ENCODE assay signal across 22 cellular contexts in the genomic region with DNA sequence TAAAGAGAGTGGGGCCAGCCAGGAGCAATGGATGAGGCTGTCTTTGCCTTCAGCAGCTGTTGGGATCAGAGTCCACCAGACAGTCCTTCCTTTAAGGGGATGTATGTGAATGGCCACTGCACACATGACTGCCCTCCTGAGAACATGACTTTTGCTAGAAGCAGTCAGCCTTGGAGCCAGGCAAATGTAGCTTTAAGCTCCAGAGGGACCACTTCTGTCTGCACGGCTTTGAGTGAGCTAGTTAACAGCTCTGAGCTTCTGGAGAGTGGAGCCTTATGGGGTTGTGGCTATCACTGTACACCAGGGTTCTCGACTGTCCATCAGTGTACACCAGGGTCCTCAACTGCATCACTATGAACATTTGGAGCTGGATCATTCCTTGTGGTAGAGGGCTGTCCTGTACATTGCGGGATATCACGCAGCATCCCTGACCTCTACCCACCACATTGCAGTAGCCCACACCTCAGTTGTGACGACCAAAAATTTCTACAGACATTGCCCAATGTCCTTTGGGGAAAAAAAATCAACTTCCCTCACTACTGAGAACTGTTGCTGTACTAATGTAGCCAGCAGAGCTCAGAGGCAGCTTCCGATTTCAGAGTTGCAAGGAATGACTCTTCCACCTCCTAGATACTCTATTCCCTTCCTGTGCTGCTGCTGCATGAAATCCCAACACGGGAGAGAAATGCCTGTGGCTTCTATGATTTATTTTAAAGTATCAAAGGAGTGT.
"Had no signal": no experiment of that assay in that cellular context is flagged by ENCODE, and none has a peak within 500 bp of the region (broad histone marks: within the 10 kb centered on the region; RNA-seq: fewer than 3 reads in every experiment).

No MANE protein-coding gene starts in this region.

- H3K27me3 Mint-ChIP-seq: IgD-negative memory B cell had no signal

- ATAC-seq: K562, SK-N-SH treated with all-trans-retinoic acid at 6 μM for 48 hours had no signal

- DNase-seq: MG63, NCI-H1092, NCI-H1105 treated with DMSO at 0.1 percent for 48 hours, NCI-H1417 treated with DMSO at 0.1 percent for 48 hours, NCI-H146, NCI-H1694 treated with DMSO at 0.1 percent for 48 hours, NCI-H1930, NCI-H2081, NCI-H2107, NCI-H2171 treated with DMSO at 0.1 percent for 48 hours, NCI-H345, NCI-H446 treated with DMSO at 0.1 percent for 48 hours, NCI-H510A treated with DMSO at 0.1 percent for 48 hours, NCI-H82, RPMI8226, SHP77 treated with DMSO at 0.1 percent for 48 hours, SJCRH30 had no signal

- H3K4me3 Mint-ChIP-seq: IgD-negative memory B cell had no signal

- H3K9me3 ChIP-seq: MG63, SJCRH30 had no signal

- H3K4me3 ChIP-seq: K562, MG63, SJCRH30 had no signal

- H3K36me3 Mint-ChIP-seq: IgD-negative memory B cell had no signal

- H3K4me1 Mint-ChIP-seq: IgD-negative memory B cell had no signal

- H3K27ac ChIP-seq: HL-60, KMS-11, SJCRH30 had no signal

- H3K36me3 ChIP-seq: MG63 had no signal

- H3K4me1 ChIP-seq: SJCRH30 had no signal

- H3K27me3 ChIP-seq: SJCRH30 had no signal
